22 cellular contexts compared by ENCODE assay signal in genomic region chr20:53800418-53800817, GRCh38.
"Had no signal": no experiment of that assay in that cellular context is flagged by ENCODE, and none has a peak within 500 bp of the region (broad histone marks: within the 10 kb centered on the region; RNA-seq: fewer than 3 reads in every experiment).

No MANE protein-coding gene starts in this region.

- H3K4me3 ChIP-seq: cardiac muscle cell, PC-9 had no signal

- H3K36me3 Mint-ChIP-seq: activated naive CD4-positive, alpha-beta T cell treated with anti-CD3 and anti-CD28 coated beads, Interleukin-2, amount 10 ng/mL, durations not matched to agents 7 days and 5 days; activated naive CD8-positive, alpha-beta T cell treated with anti-CD3 and anti-CD28 coated beads for 36 hours; T-cell had no signal

- H3K36me3 ChIP-seq: brain microvascular endothelial cell, cardiac muscle cell had no signal

- H3K9me3 Mint-ChIP-seq: activated CD4-positive, alpha-beta memory T cell treated with anti-CD3 and anti-CD28 coated beads, Interleukin-2, amount 10 ng/mL, durations not matched to agents 7 days and 5 days; activated naive CD4-positive, alpha-beta T cell treated with anti-CD3 and anti-CD28 coated beads, Interleukin-2, amount 10 ng/mL, durations not matched to agents 7 days and 5 days; activated naive CD8-positive, alpha-beta T cell treated with anti-CD3 and anti-CD28 coated beads for 36 hours; activated T-cell treated with anti-CD3 and anti-CD28 coated beads, Interleukin-2, amount 50 U/mL, for 72 hours; activated T-helper 2 cell treated with anti-CD3 and anti-CD28 coated beads, Interferon-gamma antibody, Interleukin-2, Interleukin-4, amounts not matched to agents 10 μg/mL and 5 μg/mL and 100 μg/mL, durations not matched to agents 14 hours and 24 hours and 36 hours; T-cell had no signal

- H3K27ac Mint-ChIP-seq: activated CD4-positive, alpha-beta memory T cell treated with anti-CD3 and anti-CD28 coated beads, Interleukin-2, amount 10 ng/mL, durations not matched to agents 7 days and 5 days; activated naive CD4-positive, alpha-beta T cell treated with anti-CD3 and anti-CD28 coated beads, Interleukin-2, amount 10 ng/mL, durations not matched to agents 7 days and 5 days; activated naive CD8-positive, alpha-beta T cell treated with anti-CD3 and anti-CD28 coated beads for 36 hours; activated T-cell treated with anti-CD3 and anti-CD28 coated beads, Interleukin-2, amount 50 U/mL, for 72 hours; activated T-helper 2 cell treated with anti-CD3 and anti-CD28 coated beads, Interferon-gamma antibody, Interleukin-2, Interleukin-4, amounts not matched to agents 10 μg/mL and 5 μg/mL and 100 μg/mL, durations not matched to agents 14 hours and 24 hours and 36 hours; T-cell had no signal

- H3K27me3 Mint-ChIP-seq: activated naive CD8-positive, alpha-beta T cell treated with anti-CD3 and anti-CD28 coated beads for 36 hours; T-cell had no signal

- H2AFZ ChIP-seq: PC-9 had no signal

- H3K27ac ChIP-seq: brain microvascular endothelial cell, cardiac muscle cell, PC-9, VCaP had no signal

- DNase-seq: activated CD4-positive, alpha-beta memory T cell treated with anti-CD3 and anti-CD28 coated beads, Interleukin-2, amount 10 ng/mL, durations not matched to agents 7 days and 5 days; activated CD4-positive, alpha-beta T cell treated with anti-CD3 and anti-CD28 coated beads, Interleukin-2, amount 50 U/mL, for 1 hour; activated CD4-positive, CD25-positive, alpha-beta regulatory T cell; activated CD8-positive, alpha-beta memory T cell treated with anti-CD3 and anti-CD28 coated beads, Interleukin-2, amount 50 U/mL, for 4 hours; activated gamma-delta T cell treated with Interleukin-2 at 50 U/mL for 16 hours; activated naive CD4-positive, alpha-beta T cell treated with anti-CD3 and anti-CD28 coated beads, Interleukin-2, amount 10 ng/mL, durations not matched to agents 7 days and 5 days; activated naive CD8-positive, alpha-beta T cell treated with anti-CD3 and anti-CD28 coated beads for 36 hours; activated T-cell treated with anti-CD3 and anti-CD28 coated beads, Interleukin-2, amount 50 U/mL, for 72 hours; brain microvascular endothelial cell; Kasumi-1; KBM-7; NCI-H1048; NCI-H1930; NCI-H2171; NCI-H226; NCI-H526 treated with DMSO at 0.1 percent for 48 hours; PC-9; SIG-M5; T-cell had no signal

- H3K4me1 Mint-ChIP-seq: activated CD4-positive, alpha-beta memory T cell treated with anti-CD3 and anti-CD28 coated beads, Interleukin-2, amount 10 ng/mL, durations not matched to agents 7 days and 5 days; activated naive CD4-positive, alpha-beta T cell treated with anti-CD3 and anti-CD28 coated beads, Interleukin-2, amount 10 ng/mL, durations not matched to agents 7 days and 5 days; activated naive CD8-positive, alpha-beta T cell treated with anti-CD3 and anti-CD28 coated beads for 36 hours; T-cell had no signal

- ATAC-seq: activated T-cell treated with anti-CD3 and anti-CD28 coated beads, Interleukin-2, amount 50 U/mL, for 72 hours; T-cell had no signal

- H3K4me2 ChIP-seq: PC-9 had no signal

- H3K27me3 ChIP-seq: brain microvascular endothelial cell, cardiac muscle cell had no signal

- H3K4me3 Mint-ChIP-seq: activated CD4-positive, alpha-beta memory T cell treated with anti-CD3 and anti-CD28 coated beads, Interleukin-2, amount 10 ng/mL, durations not matched to agents 7 days and 5 days; activated naive CD4-positive, alpha-beta T cell treated with anti-CD3 and anti-CD28 coated beads, Interleukin-2, amount 10 ng/mL, durations not matched to agents 7 days and 5 days; activated naive CD8-positive, alpha-beta T cell treated with anti-CD3 and anti-CD28 coated beads for 36 hours; activated T-cell treated with anti-CD3 and anti-CD28 coated beads, Interleukin-2, amount 50 U/mL, for 72 hours; T-cell had no signal
